15 cellular contexts compared by ENCODE assay signal in the genomic region with DNA sequence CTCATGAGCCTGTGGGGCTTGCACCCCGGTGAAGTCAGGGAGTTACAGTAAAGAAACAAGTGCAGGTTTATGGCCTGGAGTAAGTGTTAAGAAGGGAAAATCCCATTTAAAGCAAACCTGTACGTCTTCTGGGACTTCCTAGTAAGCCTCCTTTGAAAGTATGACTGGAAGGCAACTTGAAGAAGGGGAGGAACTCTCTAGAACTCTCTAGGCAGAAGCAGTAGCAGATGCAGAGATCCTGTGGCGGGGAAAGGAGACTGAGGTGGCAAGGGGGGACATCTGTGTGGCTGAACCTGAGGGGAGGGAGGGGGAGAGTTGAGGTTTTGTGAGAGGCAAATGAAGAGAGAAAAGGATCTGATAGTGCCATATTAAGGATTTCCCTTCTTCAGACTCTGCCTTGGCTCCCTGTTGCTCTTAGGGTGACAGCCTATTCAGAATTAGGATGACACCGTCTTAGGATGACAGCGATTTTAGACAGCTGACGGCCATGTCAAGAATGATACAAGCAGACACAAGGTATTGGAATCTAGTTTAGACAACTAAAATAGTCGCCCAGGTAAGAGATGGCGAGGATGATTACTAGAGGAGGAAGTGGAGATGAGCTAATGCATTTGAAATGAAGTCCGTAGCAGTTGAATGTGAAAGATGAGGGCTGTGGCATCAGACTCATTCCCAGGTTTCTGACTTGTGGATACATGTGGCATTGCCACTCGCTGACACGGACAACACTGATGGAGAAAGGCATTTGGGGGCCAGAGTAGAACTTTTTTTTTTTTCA. TPM values are rescaled to one million over a fixed set of nuclear protein-coding genes. Genes with fewer than 3 reads are reported as not detected.
DNase-seq lines count a peak whose midpoint lies in the region; ATAC-seq, FAIRE-seq and TF ChIP-seq lines count a peak whose summit lies in the region.
"Had no signal": no experiment of that assay in that cellular context is flagged by ENCODE, and none has a peak within 500 bp of the region (broad histone marks: within the 10 kb centered on the region; RNA-seq: fewer than 3 reads in every experiment).

No MANE protein-coding gene starts in this region.

- no peaks in the 10 kb centered on the region for H3K9me3 Mint-ChIP-seq in activated naive CD4-positive, alpha-beta T cell treated with anti-CD3 and anti-CD28 coated beads, Interleukin-2, amount 50 U/mL, for 24 hours
- no peaks in the 10 kb centered on the region for H3K9me3 Mint-ChIP-seq in endodermal cell

- no peak overlapping the region for H3K4me3 Mint-ChIP-seq in activated naive CD4-positive, alpha-beta T cell treated with anti-CD3 and anti-CD28 coated beads, Interleukin-2, amount 50 U/mL, for 24 hours
- H3K4me3 Mint-ChIP-seq in endodermal cell: no peak overlapping the region

- WGBS in endodermal cell (ENCODE audit: insufficient coverage in 1 of 2, insufficient read length in 1 of 2), 2 experiments: 93 to 97% methylated on average over 10 to 11 of the region's 11 CpGs

- peaks cover 10% of the 10 kb centered on the region for H3K36me3 Mint-ChIP-seq in activated naive CD4-positive, alpha-beta T cell treated with anti-CD3 and anti-CD28 coated beads, Interleukin-2, amount 50 U/mL, for 24 hours
- peaks cover 25% of the 10 kb centered on the region for H3K36me3 Mint-ChIP-seq in endodermal cell (ENCODE audit: low read depth)

- no peaks in the 10 kb centered on the region for H3K9me3 ChIP-seq in endodermal cell (ENCODE audit: control insufficient read depth, low read length)
- H3K9me3 ChIP-seq: mucosa of descending colon had no signal

- FAIRE-seq in H54 (lab: Jason Lieb, UNC): no peak

- peak; percentile 38 for ATAC-seq in stimulated activated naive CD8-positive, alpha-beta T cell treated with anti-CD3 and anti-CD28 coated beads, Interleukin-15, Interleukin-2, amounts not matched to agents 100 U/mL and 50 U/mL, for 24 hours
- ATAC-seq: mucosa of descending colon had no signal

- no peak for DNase-seq in activated naive CD4-positive, alpha-beta T cell treated with anti-CD3 and anti-CD28 coated beads, Interleukin-2, amount 50 U/mL, for 16 hours
- peak; percentile 24 for DNase-seq in M059J (ENCODE audit: low read depth)
- DNase-seq in endodermal cell: no peak
- DNase-seq in stimulated activated naive CD8-positive, alpha-beta T cell treated with anti-CD3 and anti-CD28 coated beads, Interleukin-15, Interleukin-2, amounts not matched to agents 100 U/mL and 50 U/mL, for 24 hours: no peak
- DNase-seq in H54 (ENCODE audit: insufficient read length, low spot score): no peak
- DNase-seq in occipital lobe (lab: John Stamatoyannopoulos, UW): no peak
- DNase-seq in SKM-1 treated with dmso at 0.1 percent for 144 hours (lab: John Stamatoyannopoulos, UW; ENCODE audit: unreplicated experiment): no peak
- DNase-seq: activated effector memory CD4-positive, alpha-beta T cell treated with Interleukin-2 at 50 U/mL for 16 hours; effector CD8-positive, alpha-beta T cell; foreskin fibroblast; mucosa of descending colon; NCI-H1048; stimulated activated CD4-positive, alpha-beta T cell treated with anti-CD3 and anti-CD28 coated beads, Interleukin-15, amount 100 ng/mL, for 24 hours; WERI-Rb-1 had no signal

- no peak for TF ChIP-seq CTCF in endodermal cell (conservative IDR thresholded peaks at IDR 0.05)

- peaks cover 12% of the 10 kb centered on the region for H3K36me3 ChIP-seq in endodermal cell (ENCODE audit: control insufficient read depth, insufficient read depth, low read length)

- no peak overlapping the region for H3K9ac ChIP-seq in endodermal cell (ENCODE audit: extremely low read depth, low read length, poor library complexity, severe bottlenecking)

- H3K27ac ChIP-seq in endodermal cell (ENCODE audit: low read depth, low read length): no peak overlapping the region
- H3K27ac ChIP-seq: WERI-Rb-1 had no signal

- TF ChIP-seq POLR2A in H54 (IDR thresholded peaks at IDR 0.05; ENCODE audit: low read depth, low read length): no peak

- no peaks in the 10 kb centered on the region for H3K27me3 ChIP-seq in endodermal cell (ENCODE audit: control insufficient read depth, insufficient read depth, low read length, poor library complexity, severe bottlenecking)

- peak overlapping the region; percentile 71 for H3K27ac Mint-ChIP-seq in activated naive CD4-positive, alpha-beta T cell treated with anti-CD3 and anti-CD28 coated beads, Interleukin-2, amount 50 U/mL, for 24 hours
- H3K27ac Mint-ChIP-seq in endodermal cell: peak overlapping the region; percentile 3

- H3K27me3 Mint-ChIP-seq in activated naive CD4-positive, alpha-beta T cell treated with anti-CD3 and anti-CD28 coated beads, Interleukin-2, amount 50 U/mL, for 24 hours: no peaks in the 10 kb centered on the region
- H3K27me3 Mint-ChIP-seq in endodermal cell (ENCODE audit: insufficient read depth): no peaks in the 10 kb centered on the region

- H3K4me1 Mint-ChIP-seq in activated naive CD4-positive, alpha-beta T cell treated with anti-CD3 and anti-CD28 coated beads, Interleukin-2, amount 50 U/mL, for 24 hours: peaks cover 78% of the 10 kb centered on the region
- peaks cover 14% of the 10 kb centered on the region for H3K4me1 Mint-ChIP-seq in endodermal cell

- H3K4me3 ChIP-seq in endodermal cell (ENCODE audit: low read length): no peak overlapping the region
- H3K4me3 ChIP-seq: mucosa of descending colon had no signal

- H3K4me1 ChIP-seq in endodermal cell (ENCODE audit: control insufficient read depth, insufficient read depth, low read length): no peaks in the 10 kb centered on the region

RNA-seq across cellular contexts. Expression of a gene that starts 29.0 kb away (rescaled TPM):
- 46.3 and 51.6 TPM in 2 replicates for total RNA-seq in M059J (2014; rRNA removed; shearing (Covaris generic))
- total RNA-seq in endodermal cell (10 to 100 TPM; 35.0 to 42.1 TPM), occipital lobe (60.2 TPM)
- 57.6 TPM for polyA plus RNA-seq in endodermal cell (2013, experiment 1 of 2)
- polyA plus RNA-seq in endodermal cell (2013, experiment 2 of 2): 55.8 TPM
